ENCODE assay signal across 8 cellular contexts in genomic region chr2:240851078-240851861, GRCh38. TPM values are rescaled to one million over a fixed set of nuclear protein-coding genes. Genes with fewer than 3 reads are reported as not detected.
DNase-seq lines count a peak whose midpoint lies in the region; ATAC-seq lines count a peak whose summit lies in the region.

No MANE protein-coding gene starts in this region.

- peak; percentile 54 for DNase-seq in NK-92 treated with Interleukin-12 subunit alpha and Interleukin-12 subunit beta, amount 100 ng/mL, for 24 hours (lab: John Stamatoyannopoulos, UW)
- DNase-seq in NK-92 (lab: John Stamatoyannopoulos, UW; ENCODE audit: unreplicated experiment) (no peak), NCI-H1417 treated with DMSO at 0.1 percent for 48 hours (lab: John Stamatoyannopoulos, UW) (peak; percentile 31), T-helper 1 cell (peak; percentile 52 to 78 (median 68)), amniotic epithelial cell (ENCODE audit: low read depth) (peak; percentile 60), left cardiac atrium (peak; percentile 85), putamen (ENCODE audit: low spot score) (peak; percentile 70)

- ATAC-seq in left cardiac atrium (peak; percentile 94 to 95), HG02840 (IDR thresholded peaks at IDR 0.05; ENCODE audit: low FRiP score, unreplicated experiment) (no peak)

- intact Hi-C loops in left cardiac atrium (cut with DNase I), result loop anchor here in 1 of 2 donors (5.0 to 10.0 kb wide), 2 partner anchors 136 to 224 kb away; no protein-coding TSS in a partner anchor

RNA-seq across cellular contexts. Expression of gene AGXT, which starts 17.4 kb away (rescaled TPM):
- total RNA-seq in left cardiac atrium, result under 1 TPM; 0.24 to 0.29 TPM

RNA-seq across cellular contexts. Expression of gene KIF1A, which starts 31.3 kb away (rescaled TPM):
- total RNA-seq in left cardiac atrium, result 10 to 100 TPM; 27.4 to 51.5 TPM

RNA-seq across cellular contexts. Expression of gene MAB21L4, which starts 44.7 kb away (rescaled TPM):
- not detected for total RNA-seq in left cardiac atrium

RNA-seq across cellular contexts. Expression of gene CROCC2, which starts 54.9 kb away (rescaled TPM):
- total RNA-seq in left cardiac atrium, result not detected
